Comparison of ENCODE assay signal across 1 cellular context in genomic region chr20:20824924-20825584, GRCh38.
TF ChIP-seq lines count a peak whose summit lies in the region.

No MANE protein-coding gene starts in this region.

TF ChIP-seq in GM23338, 12 proteins besides CTCF, POLR2A, EP300 and RAD21 (continued from another document):
- TF ChIP-seq REST (IDR thresholded peaks at IDR 0.05; ENCODE audit: unreplicated experiment) (no peak), JUNB (IDR thresholded peaks at IDR 0.05; ENCODE audit: unreplicated experiment) (no peak), CREB1 (CRISPR knock-in tag; IDR thresholded peaks at IDR 0.05; ENCODE audit: low read depth) (no peak), ZNF331 (CRISPR knock-in tag; IDR thresholded peaks at IDR 0.05; ENCODE audit: low read depth) (no peak), EZH2 (IDR thresholded peaks at IDR 0.05; ENCODE audit: low read depth, unreplicated experiment) (no peak), EZH2phosphoT487 (IDR thresholded peaks at IDR 0.05; ENCODE audit: unreplicated experiment) (no peak)
